In genomic region chr10:114624941-114625780, GRCh38 we compare ENCODE assay signal across 1 cellular context.
TF ChIP-seq lines count a peak whose summit lies in the region.

No MANE protein-coding gene starts in this region.

TF ChIP-seq in H1, 55 proteins besides CTCF, POLR2A, EP300 and RAD21:
- no peak for TF ChIP-seq EZH2 (IDR thresholded peaks at IDR 0.05; ENCODE audit: low read depth, low read length, severe bottlenecking)
- TF ChIP-seq SIRT6 (IDR thresholded peaks at IDR 0.05; ENCODE audit: low read length), result no peak
- no peak for TF ChIP-seq TEAD4 (IDR thresholded peaks at IDR 0.05; ENCODE audit: low read depth, low read length)
- TF ChIP-seq RNF2 (IDR thresholded peaks at IDR 0.05; ENCODE audit: borderline replicate concordance, low read depth, low read length, missing control alignments, poor library complexity, severe bottlenecking), result no peak
- no peak for TF ChIP-seq SP1 (IDR thresholded peaks at IDR 0.05; ENCODE audit: low read depth, low read length)
- no peak for TF ChIP-seq RXRA (IDR thresholded peaks at IDR 0.05; ENCODE audit: insufficient read depth, low read depth, low read length)
- TF ChIP-seq EGR1 (IDR thresholded peaks at IDR 0.05; ENCODE audit: borderline replicate concordance, low read depth, low read length), result no peak
- TF ChIP-seq KDM5A (IDR thresholded peaks at IDR 0.05; ENCODE audit: low read length), result no peak
- TF ChIP-seq BCL11A (IDR thresholded peaks at IDR 0.05; ENCODE audit: low read depth in 2 of 2, low read length in 2 of 2), result no peak
- TF ChIP-seq SRF (IDR thresholded peaks at IDR 0.05; ENCODE audit: low read depth, low read length), result no peak
- TF ChIP-seq CBX8 (IDR thresholded peaks at IDR 0.05; ENCODE audit: borderline replicate concordance, low read depth, low read length), result no peak
